Comparison of ENCODE assay signal across 8 cellular contexts in the genomic region with DNA sequence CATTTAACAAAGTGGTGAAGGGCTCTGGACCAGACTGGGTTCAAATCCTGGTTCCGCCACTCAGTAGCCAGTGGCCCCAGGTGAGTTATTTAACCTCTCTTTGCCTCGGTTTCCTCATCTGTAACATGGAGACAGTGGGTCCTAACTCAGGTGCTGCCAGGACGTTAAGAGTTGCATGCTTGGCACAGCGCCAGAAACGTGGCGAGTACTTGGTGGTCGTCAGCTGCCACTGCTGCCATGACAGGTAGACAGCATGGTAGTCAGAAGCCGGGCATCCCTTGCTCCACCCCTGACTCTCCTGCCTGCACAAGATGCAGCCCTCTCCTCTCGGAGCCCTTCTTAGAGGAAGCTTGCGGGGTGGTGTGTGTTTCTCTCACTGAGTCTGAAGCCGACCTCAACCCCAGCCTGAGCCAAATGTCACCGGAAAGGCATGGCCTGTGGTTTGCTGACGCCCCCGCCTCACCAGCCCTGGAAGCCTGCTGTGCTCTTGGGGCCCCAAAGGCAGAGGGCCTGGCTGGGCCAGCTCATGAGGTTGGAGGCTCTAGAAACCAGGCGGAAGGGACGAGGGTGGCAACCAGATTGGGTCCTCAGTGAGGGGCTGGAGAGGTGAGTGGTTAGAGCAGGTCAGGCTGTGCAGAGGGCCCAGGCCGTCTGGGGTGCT.
A peak's percentile ranks its signal among the peaks of the same experiment; 100 is the strongest.
DNase-seq lines count a peak whose midpoint lies in the region; ATAC-seq lines count a peak whose summit lies in the region.

No MANE protein-coding gene starts in this region.

- peaks cover 36 to 79% (median 58%) of the 10 kb centered on the region in 10 experiments for H3K4me1 ChIP-seq in BLaER1 treated with 17β-estradiol and CSF1 and Interleukin-3, amounts not matched to agents 10 nM and 100 nM

- ATAC-seq in HG03025 (IDR thresholded peaks at IDR 0.05; ENCODE audit: low FRiP score, unreplicated experiment) = peak; percentile 48

- peak; percentile 41 for DNase-seq in activated CD4-positive, alpha-beta T cell treated with anti-CD3 and anti-CD28 coated beads, Interleukin-2, amount 50 U/mL, for 1 hour
- DNase-seq in globus pallidus (ENCODE audit: low spot score) (peak; percentile 32), NCI-H510A (lab: John Stamatoyannopoulos, UW) (no peak), HUDEP-2 (lab: John Stamatoyannopoulos, UW; ENCODE audit: unreplicated experiment in 76 of 76) (no peak), D341Med (ENCODE audit: low spot score) (no peak)
- DNase-seq in stimulated activated CD8-positive, alpha-beta memory T cell treated with anti-CD3 and anti-CD28 coated beads, Interleukin-12 subunit alpha, Interleukin-12 subunit beta, amount 100 ng/mL, for 24 hours (ENCODE audit: extremely low read depth) = peak; percentile 36

- no peaks in the 10 kb centered on the region for H3K9me3 ChIP-seq in BLaER1 treated with 17β-estradiol and CSF1 and Interleukin-3, amounts not matched to agents 10 nM and 100 nM (replicated peaks in 1 of 11)

- peak overlapping the region; percentile 82 to 97 (median 90) for H3K4me2 ChIP-seq in BLaER1 treated with 17β-estradiol and CSF1 and Interleukin-3, amounts not matched to agents 10 nM and 100 nM

- peak overlapping the region; percentile 52 to 81 (median 71) for H3K27ac ChIP-seq in BLaER1 treated with 17β-estradiol and CSF1 and Interleukin-3, amounts not matched to agents 10 nM and 100 nM

- H3K4me3 ChIP-seq in BLaER1 treated with 17β-estradiol and CSF1 and Interleukin-3, amounts not matched to agents 10 nM and 100 nM = peak overlapping the region in 4 of 10 experiments; percentile 2 to 45 (median 14); a peak in 5 of 20 replicates

- H3K36me3 ChIP-seq in BLaER1 treated with 17β-estradiol and CSF1 and Interleukin-3, amounts not matched to agents 10 nM and 100 nM = no peaks in the 10 kb centered on the region

- H3K9ac ChIP-seq in BLaER1 treated with 17β-estradiol and CSF1 and Interleukin-3, amounts not matched to agents 10 nM and 100 nM = peak overlapping the region; percentile 22 to 66 (median 59); a peak in 19 of 22 replicates

- peaks cover 0 to 25% (median 5%) of the 10 kb centered on the region in 11 experiments; a peak in 8 of 22 replicates for H3K27me3 ChIP-seq in BLaER1 treated with 17β-estradiol and CSF1 and Interleukin-3, amounts not matched to agents 10 nM and 100 nM

- H4K20me1 ChIP-seq in BLaER1 treated with 17β-estradiol and CSF1 and Interleukin-3, amounts not matched to agents 10 nM and 100 nM = peaks cover 0 to 12% (median 0%) of the 10 kb centered on the region in 11 experiments; a peak in 5 of 22 replicates

Comparison
In these comparisons a context has a peak if more than half of its experiments do, and no peak if none do; other contexts are left out.
1. DNase-seq: peak in activated CD4-positive, alpha-beta T cell treated with anti-CD3 and anti-CD28 coated beads, Interleukin-2, amount 50 U/mL, for 1 hour (single experiment), globus pallidus (single experiment) and stimulated activated CD8-positive, alpha-beta memory T cell treated with anti-CD3 and anti-CD28 coated beads, Interleukin-12 subunit alpha, Interleukin-12 subunit beta, amount 100 ng/mL, for 24 hours (single experiment); none in NCI-H510A (single experiment), HUDEP-2 (0 of 76) and D341Med (single experiment).